In the genomic region with DNA sequence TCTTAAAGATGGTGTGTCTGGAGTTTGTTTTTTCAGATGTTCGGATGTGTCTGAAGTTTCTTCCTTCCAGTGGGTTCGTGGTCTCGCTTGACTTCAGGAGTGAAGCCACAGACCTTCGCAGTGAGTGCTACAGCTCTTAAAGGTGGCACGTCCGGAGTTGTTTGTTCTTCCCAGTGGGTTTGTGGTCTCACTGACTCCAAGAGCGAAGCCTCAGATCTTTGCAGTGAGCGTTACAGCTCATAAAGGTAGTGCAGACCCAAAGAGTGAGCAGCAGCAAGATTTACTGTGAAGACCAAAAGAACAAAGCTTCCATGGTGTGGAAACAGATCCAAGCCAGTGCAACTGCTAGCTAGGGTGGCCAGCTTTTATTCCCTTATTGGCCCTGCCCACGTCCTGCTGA, we compare ENCODE assay signal across 17 cellular contexts.
DNase-seq lines count a peak whose midpoint lies in the region; TF ChIP-seq lines count a peak whose summit lies in the region.
"Had no signal": no experiment of that assay in that cellular context is flagged by ENCODE, and none has a peak within 500 bp of the region (broad histone marks: within the 10 kb centered on the region; RNA-seq: fewer than 3 reads in every experiment).

No MANE protein-coding gene starts in this region.

- no peaks in the 10 kb centered on the region for H4K20me1 ChIP-seq in BLaER1
- H4K20me1 ChIP-seq in Loucy (ENCODE audit: insufficient read depth, low read length, poor library complexity, severe bottlenecking) = no peaks in the 10 kb centered on the region

- POLR2A ChIA-PET in MCF 10A (lab: Yijun Ruan, JAX) = no interaction called here

- no peaks in the 10 kb centered on the region for H3K9me3 Mint-ChIP-seq in MCF 10A (ENCODE audit: unreplicated experiment)
- H3K9me3 Mint-ChIP-seq in nephron progenitor cell = peaks cover 6% of the 10 kb centered on the region

- H3K4me1 ChIP-seq in BLaER1 = peaks cover 13% of the 10 kb centered on the region
- peaks cover 8% of the 10 kb centered on the region for H3K4me1 ChIP-seq in Loucy (ENCODE audit: insufficient read depth, low read length, poor library complexity, severe bottlenecking)
- H3K4me1 ChIP-seq: HAP-1 had no signal

- peaks cover 5% of the 10 kb centered on the region; the same call in 1 of the 2 replicates for H3K79me2 ChIP-seq in Loucy (ENCODE audit: insufficient read depth, low read length)

- no peak for TF ChIP-seq CTCF in Loucy (conservative IDR thresholded peaks at IDR 0.05; ENCODE audit: low read length)
- no peak for TF ChIP-seq CTCF in MCF 10A (IDR thresholded peaks at IDR 0.05; ENCODE audit: unreplicated experiment)
- TF ChIP-seq CTCF in nephron progenitor cell (IDR thresholded peaks at IDR 0.05) = no peak

- H3K27me3 Mint-ChIP-seq in MCF 10A (ENCODE audit: insufficient read depth, unreplicated experiment) (no peaks in the 10 kb centered on the region), nephron progenitor cell (ENCODE audit: low read depth, poor library complexity) (peaks cover 2% of the 10 kb centered on the region)
- H3K27me3 Mint-ChIP-seq: B cell; CD4-positive, alpha-beta memory T cell had no signal

- H3K27ac ChIP-seq in BLaER1 = no peak overlapping the region
- H3K27ac ChIP-seq: 22Rv1 had no signal

- H3K9ac ChIP-seq in BLaER1 (no peak overlapping the region), Loucy (ENCODE audit: low read depth, low read length, poor library complexity, severe bottlenecking) (peak overlapping the region; percentile 68)

- no peak overlapping the region for H3K4me3 ChIP-seq in BLaER1
- H3K4me3 ChIP-seq in Jurkat, Clone E6-1 (ENCODE audit: low read length) = no peak overlapping the region
- H3K4me3 ChIP-seq in Loucy (ENCODE audit: low read length, poor library complexity, severe bottlenecking) = peak overlapping the region; percentile 77
- H3K4me3 ChIP-seq: HAP-1 had no signal

- no peak overlapping the region for H3K27ac Mint-ChIP-seq in MCF 10A (ENCODE audit: low read depth, unreplicated experiment)
- H3K27ac Mint-ChIP-seq in nephron progenitor cell = no peak overlapping the region
- H3K27ac Mint-ChIP-seq: B cell; CD4-positive, alpha-beta memory T cell; HFFc6 had no signal

- BruUV-seq in MCF 10A (replicated peaks; lab: Mats Ljungman, UMichigan) = no TSS peak

- no peaks in the 10 kb centered on the region for H3K4me1 Mint-ChIP-seq in MCF 10A (ENCODE audit: insufficient read depth, unreplicated experiment)
- no peaks in the 10 kb centered on the region for H3K4me1 Mint-ChIP-seq in nephron progenitor cell
- H3K4me1 Mint-ChIP-seq: B cell; CD4-positive, alpha-beta memory T cell had no signal

- H3F3A ChIP-seq in Loucy (ENCODE audit: low read depth) = no peaks in the 10 kb centered on the region

- H3K9me3 ChIP-seq in BLaER1 (peaks cover 13% of the 10 kb centered on the region), Loucy (ENCODE audit: insufficient read depth, low read depth, low read length) (peaks cover 4% of the 10 kb centered on the region; the same call in 1 of the 2 replicates)
- H3K9me3 ChIP-seq: HAP-1 had no signal

- H3K4me2 ChIP-seq in BLaER1 = peak overlapping the region; percentile 61
- H3K4me2 ChIP-seq in Loucy (ENCODE audit: low read depth, low read length, poor library complexity, severe bottlenecking) = peak overlapping the region; percentile 72

- intact Hi-C loops in MCF 10A (cut with micrococcal nuclease) = no loop called here

- no peaks in the 10 kb centered on the region for H3K27me3 ChIP-seq in BLaER1
- no peaks in the 10 kb centered on the region for H3K27me3 ChIP-seq in Loucy (ENCODE audit: insufficient read depth, low read length, poor library complexity, severe bottlenecking)

- H3K9me2 ChIP-seq in Loucy (replicated peaks; ENCODE audit: low read depth, low read length) = no peaks in the 10 kb centered on the region

- H2AFZ ChIP-seq in Loucy (ENCODE audit: low read length) = 0 out of 2 replicates have a peak overlapping the region, but pooled peaks have one; percentile 13

- H3K36me3 Mint-ChIP-seq in MCF 10A (ENCODE audit: insufficient read depth, unreplicated experiment) (no peaks in the 10 kb centered on the region), nephron progenitor cell (ENCODE audit: low read depth) (no peaks in the 10 kb centered on the region)
- H3K36me3 Mint-ChIP-seq: CD4-positive, alpha-beta memory T cell had no signal

- CTCF ChIA-PET in MCF 10A (lab: Yijun Ruan, JAX) = interaction anchor here (0.6 kb wide), 3 partner anchors 405 to 1390 kb away, joined by 3 read pairs; no protein-coding TSS in a partner anchor

- H3K4me3 Mint-ChIP-seq in MCF 10A (ENCODE audit: unreplicated experiment) (no peak overlapping the region), nephron progenitor cell (no peak overlapping the region)
- H3K4me3 Mint-ChIP-seq: B cell; CD4-positive, alpha-beta memory T cell; HFFc6 had no signal

- DNase-seq in Jurkat, Clone E6-1 (ENCODE audit: low read depth, low spot score) = peak; percentile 81
- DNase-seq in MCF 10A (ENCODE audit: unreplicated experiment) (no peak), SIG-M5 (lab: John Stamatoyannopoulos, UW) (no peak), nephron progenitor cell (no peak)
- DNase-seq: C1 segment of cervical spinal cord; Calu3; CD4-positive, alpha-beta memory T cell; COR-L47; DMS53; DMS79 treated with DMSO at 0.1 percent for 48 hours; GOT3; HFFc6 had no signal

- no peaks in the 10 kb centered on the region for H3K36me3 ChIP-seq in BLaER1
- H3K36me3 ChIP-seq in Loucy (ENCODE audit: insufficient read depth, low read length) = no peaks in the 10 kb centered on the region
- H3K36me3 ChIP-seq: HAP-1 had no signal
